Comparison of ENCODE assay signal across 29 cellular contexts in the genomic region with DNA sequence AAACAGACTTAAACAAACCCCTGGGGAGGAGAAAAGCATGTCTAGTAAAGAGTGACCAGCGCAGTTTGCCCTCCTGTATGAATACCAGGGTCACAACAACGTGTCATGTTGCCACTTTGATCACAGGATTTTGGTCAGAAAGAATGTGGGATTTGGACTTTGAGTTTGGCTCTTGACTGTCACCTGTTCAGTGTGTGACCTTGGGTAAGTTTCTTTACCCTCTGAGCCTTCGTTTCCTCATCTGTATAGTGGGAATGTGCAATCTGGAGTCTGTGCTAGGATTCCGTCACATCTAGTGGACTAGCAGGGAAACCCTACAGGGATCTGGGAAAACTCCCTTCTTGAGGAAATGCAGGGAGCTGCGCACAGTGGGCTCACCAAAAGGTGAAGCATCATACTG.
"Had no signal": no experiment of that assay in that cellular context is flagged by ENCODE, and none has a peak within 500 bp of the region (broad histone marks: within the 10 kb centered on the region; RNA-seq: fewer than 3 reads in every experiment).

No MANE protein-coding gene starts in this region.

- H3K36me3 Mint-ChIP-seq: naive thymus-derived CD4-positive, alpha-beta T cell had no signal

- H3K4me3 ChIP-seq: coronary artery, esophagus squamous epithelium, lower lobe of right lung, ovary, psoas muscle, smooth muscle cell, suprapubic skin, transverse colon, upper lobe of right lung, uterus had no signal

- H3K27ac Mint-ChIP-seq: naive thymus-derived CD4-positive, alpha-beta T cell; stimulated activated naive CD8-positive, alpha-beta T cell treated with anti-CD3 and anti-CD28 coated beads, Interleukin-15, amount 100 ng/mL, for 72 hours had no signal

- H3K9me3 Mint-ChIP-seq: naive thymus-derived CD4-positive, alpha-beta T cell; nephron; stimulated activated naive CD8-positive, alpha-beta T cell treated with anti-CD3 and anti-CD28 coated beads, Interleukin-15, amount 100 ng/mL, for 72 hours had no signal

- FAIRE-seq: keratinocyte had no signal

- H3K4me3 Mint-ChIP-seq: naive thymus-derived CD4-positive, alpha-beta T cell; nephron; stimulated activated naive CD8-positive, alpha-beta T cell treated with anti-CD3 and anti-CD28 coated beads, Interleukin-15, amount 100 ng/mL, for 72 hours had no signal

- H3K27ac ChIP-seq: coronary artery, esophagus squamous epithelium, lower lobe of right lung, ovary, psoas muscle, suprapubic skin, transverse colon, upper lobe of right lung, uterus had no signal

- H3K36me3 ChIP-seq: esophagus squamous epithelium, lower lobe of right lung, ovary, suprapubic skin, transverse colon, upper lobe of right lung, uterus had no signal

- H3K9me3 ChIP-seq: esophagus squamous epithelium, lower lobe of right lung, ovary, psoas muscle, suprapubic skin, transverse colon, upper lobe of right lung, uterus had no signal

- DNase-seq: dermis blood vessel endothelial cell; effector memory CD4-positive, alpha-beta T cell; erythroblast; esophagus squamous epithelium; foreskin melanocyte; glutamatergic neuron; lower lobe of right lung; midbrain; naive thymus-derived CD4-positive, alpha-beta T cell; occipital lobe; ovary; posterior cingulate gyrus; psoas muscle; stimulated activated CD4-positive, alpha-beta T cell treated with anti-CD3 and anti-CD28 coated beads, Interleukin-12 subunit alpha, Interleukin-12 subunit beta, amount 100 ng/mL, for 4 hours; stimulated activated CD4-positive, alpha-beta T cell treated with anti-CD3 and anti-CD28 coated beads, Interleukin-1b, Interleukin-23, amount 100 ng/mL, for 48 hours; stimulated activated CD4-positive, alpha-beta T cell treated with anti-CD3 and anti-CD28 coated beads, Interleukin-4, amount 100 ng/mL, for 1 hour; stimulated activated CD8-positive, alpha-beta memory T cell treated with anti-CD3 and anti-CD28 coated beads, Interleukin-4, amount 100 ng/mL, for 48 hours; stimulated activated naive CD4-positive, alpha-beta T cell; stimulated activated naive CD8-positive, alpha-beta T cell treated with anti-CD3 and anti-CD28 coated beads, Interleukin-15, amount 100 ng/mL, for 72 hours; transverse colon; upper lobe of right lung; uterus had no signal

- H3K27me3 ChIP-seq: esophagus squamous epithelium, ovary, suprapubic skin, transverse colon, upper lobe of right lung, uterus had no signal

- H3K4me2 ChIP-seq: smooth muscle cell had no signal

- H3K4me1 ChIP-seq: uterus had no signal

- ATAC-seq: left lobe of liver; lower lobe of right lung; naive thymus-derived CD4-positive, alpha-beta T cell; psoas muscle; sciatic nerve; stimulated activated naive CD8-positive, alpha-beta T cell treated with anti-CD3 and anti-CD28 coated beads, Interleukin-15, amount 100 ng/mL, for 72 hours; upper lobe of right lung had no signal
